Comparison of ENCODE assay signal across 8 cellular contexts in genomic region chr4:169618986-169619385, GRCh38. TPM values are rescaled to one million over a fixed set of nuclear protein-coding genes. Genes with fewer than 3 reads are reported as not detected.
DNase-seq lines count a peak whose midpoint lies in the region; ATAC-seq and TF ChIP-seq lines count a peak whose summit lies in the region.

No MANE protein-coding gene starts in this region.

- DNase-seq in CD4-positive, alpha-beta memory T cell, result no peak
- DNase-seq in MG63, result no peak
- no peak for DNase-seq in effector memory CD4-positive, alpha-beta T cell
- DNase-seq in SJCRH30, result no peak

- TF ChIP-seq CTCF in neutrophil (IDR thresholded peaks at IDR 0.05), result no peak

- peak overlapping the region; percentile 94 to 100 (median 99) for H3K27ac Mint-ChIP-seq in CD4-positive, alpha-beta memory T cell

- peaks cover 38% of the 10 kb centered on the region for H3K4me1 ChIP-seq in CD4-positive, alpha-beta memory T cell (ENCODE audit: insufficient read depth, low read length)
- H3K4me1 ChIP-seq in effector memory CD4-positive, alpha-beta T cell (ENCODE audit: control insufficient read depth, insufficient read depth, low read length, poor library complexity, severe bottlenecking), result peaks cover 24% of the 10 kb centered on the region
- H3K4me1 ChIP-seq in neutrophil (ENCODE audit: control insufficient read depth in 1 of 2, insufficient read depth in 1 of 2, low read depth in 1 of 2, low read length in 1 of 2) (peaks cover 31 to 32% of the 10 kb centered on the region in 2 experiments), SJCRH30 (no peaks in the 10 kb centered on the region)

- H3K27me3 Mint-ChIP-seq in CD4-positive, alpha-beta memory T cell, result no peaks in the 10 kb centered on the region

- intact Hi-C loops in CD4-positive, alpha-beta memory T cell (cut with micrococcal nuclease), result loop anchor here (1.0 kb wide), 1 partner anchor 408 kb away; no protein-coding TSS in a partner anchor

- peaks cover 33 to 68% (median 49%) of the 10 kb centered on the region in 4 donors for H3K4me1 Mint-ChIP-seq in CD4-positive, alpha-beta memory T cell

- H3K27ac ChIP-seq in CD4-positive, alpha-beta memory T cell (ENCODE audit: low read depth, low read length), result peak overlapping the region; percentile 87
- H3K27ac ChIP-seq in effector memory CD4-positive, alpha-beta T cell (ENCODE audit: insufficient read depth, low read length, poor library complexity, severe bottlenecking), result peak overlapping the region; percentile 95
- peak overlapping the region; percentile 96 for H3K27ac ChIP-seq in neutrophil
- no peak overlapping the region for H3K27ac ChIP-seq in SJCRH30

- CTCF ChIA-PET in CD4-positive, alpha-beta memory T cell (lab: Charles Lee; ENCODE audit: partially characterized antibody), result interaction anchor here (0.7 to 2.2 kb wide), 6 partner anchors 9 to 122 kb away, joined by 3 to 8 read pairs (median 4); no protein-coding TSS in a partner anchor

- peaks cover 0 to 12% of the 10 kb centered on the region in 2 donors for H3K36me3 Mint-ChIP-seq in CD4-positive, alpha-beta memory T cell

- no peaks in the 10 kb centered on the region for H3K9me3 Mint-ChIP-seq in CD4-positive, alpha-beta memory T cell

- ATAC-seq in GM21423 (IDR thresholded peaks at IDR 0.05; ENCODE audit: unreplicated experiment) (no peak), GM21367 (IDR thresholded peaks at IDR 0.05; ENCODE audit: unreplicated experiment) (no peak), GM19452 (IDR thresholded peaks at IDR 0.05; ENCODE audit: unreplicated experiment) (no peak)

- H3K9me3 ChIP-seq in CD4-positive, alpha-beta memory T cell (ENCODE audit: control insufficient read depth in 1 of 2, low read length in 2 of 2), result no peaks in the 10 kb centered on the region
- no peaks in the 10 kb centered on the region for H3K9me3 ChIP-seq in MG63
- no peaks in the 10 kb centered on the region for H3K9me3 ChIP-seq in effector memory CD4-positive, alpha-beta T cell (ENCODE audit: control insufficient read depth, low read length)
- H3K9me3 ChIP-seq in neutrophil, result no peaks in the 10 kb centered on the region
- no peaks in the 10 kb centered on the region for H3K9me3 ChIP-seq in SJCRH30 (replicated peaks)

- peak overlapping the region; percentile 88 to 100 (median 96) for H3K4me3 Mint-ChIP-seq in CD4-positive, alpha-beta memory T cell

- POLR2A ChIA-PET in CD4-positive, alpha-beta memory T cell (lab: Charles Lee; ENCODE audit: partially characterized antibody), result interaction anchor here (0.7 to 3.4 kb wide), 6 partner anchors 7 to 1300 kb away, joined by 3 to 29 read pairs (median 8); partner anchors contain the start of genes CBR4, DDX60, HPF1 and NEK1

- no peaks in the 10 kb centered on the region for H3K36me3 ChIP-seq in CD4-positive, alpha-beta memory T cell (ENCODE audit: insufficient read depth, low read length)
- no peaks in the 10 kb centered on the region for H3K36me3 ChIP-seq in MG63
- no peaks in the 10 kb centered on the region for H3K36me3 ChIP-seq in effector memory CD4-positive, alpha-beta T cell (ENCODE audit: control insufficient read depth, insufficient read depth, low read length)
- no peaks in the 10 kb centered on the region for H3K36me3 ChIP-seq in neutrophil
- H3K36me3 ChIP-seq in SJCRH30, result no peaks in the 10 kb centered on the region

- H3K27me3 ChIP-seq in CD4-positive, alpha-beta memory T cell (ENCODE audit: insufficient read depth, low read length), result no peaks in the 10 kb centered on the region
- no peaks in the 10 kb centered on the region for H3K27me3 ChIP-seq in MG63
- H3K27me3 ChIP-seq in effector memory CD4-positive, alpha-beta T cell (replicated peaks; ENCODE audit: control insufficient read depth, insufficient read depth, low read length, poor library complexity, severe bottlenecking), result no peaks in the 10 kb centered on the region
- H3K27me3 ChIP-seq in neutrophil, result peaks cover 37% of the 10 kb centered on the region
- H3K27me3 ChIP-seq in SJCRH30, result no peaks in the 10 kb centered on the region

- no peak overlapping the region for H3K4me3 ChIP-seq in CD4-positive, alpha-beta memory T cell (ENCODE audit: low read length in 2 of 2)
- H3K4me3 ChIP-seq in MG63 (peak overlapping the region; percentile 72; the same call in 1 of the 2 replicates), neutrophil (ENCODE audit: low read depth in 1 of 2, low read length in 1 of 2) (peak overlapping the region in 1 of 2 experiments; percentile 82), SJCRH30 (no peak overlapping the region; the same call in 1 of the 2 replicates)
- peak overlapping the region; percentile 86 for H3K4me3 ChIP-seq in effector memory CD4-positive, alpha-beta T cell (ENCODE audit: insufficient read depth, low read depth, low read length, poor library complexity, severe bottlenecking)

RNA-seq across cellular contexts. Expression of gene CLCN3, which starts 1.4 kb away (rescaled TPM):
- total RNA-seq in CD4-positive, alpha-beta memory T cell, result 10 to 100 TPM; 37.5 to 37.7 TPM
- 10 to 100 TPM in 1 of 2 donors, 1 to 10 TPM in 1; 6.2 to 13.9 TPM for polyA plus RNA-seq in CD4-positive, alpha-beta memory T cell
- total RNA-seq in MG63 (2014; rRNA removed; shearing (Covaris generic); ENCODE audit: low replicate concordance), result 1.9 and 6.1 TPM in 2 replicates
- 24.9 and 27.1 TPM in 2 replicates for total RNA-seq in SJCRH30 (2014; rRNA removed; shearing (Covaris generic))

RNA-seq across cellular contexts. Expression of gene NEK1, which starts 6.6 kb away (rescaled TPM):
- 10 to 100 TPM; 18.8 to 24.1 TPM for total RNA-seq in CD4-positive, alpha-beta memory T cell
- 1 to 10 TPM; 6.1 to 8.9 TPM for polyA plus RNA-seq in CD4-positive, alpha-beta memory T cell
- total RNA-seq in MG63 (2014; rRNA removed; shearing (Covaris generic); ENCODE audit: low replicate concordance), result 2.1 and 2.4 TPM in 2 replicates
- 6.8 and 8.2 TPM in 2 replicates for total RNA-seq in SJCRH30 (2014; rRNA removed; shearing (Covaris generic))

Comparison
In these comparisons a context has a peak if more than half of its experiments do, and no peak if none do; other contexts are left out.
1. H3K4me3 ChIP-seq: peak in MG63 (single experiment) and effector memory CD4-positive, alpha-beta T cell (single experiment); none in CD4-positive, alpha-beta memory T cell (0 of 2) and SJCRH30 (single experiment).